21 cellular contexts compared by ENCODE assay signal in the genomic region with DNA sequence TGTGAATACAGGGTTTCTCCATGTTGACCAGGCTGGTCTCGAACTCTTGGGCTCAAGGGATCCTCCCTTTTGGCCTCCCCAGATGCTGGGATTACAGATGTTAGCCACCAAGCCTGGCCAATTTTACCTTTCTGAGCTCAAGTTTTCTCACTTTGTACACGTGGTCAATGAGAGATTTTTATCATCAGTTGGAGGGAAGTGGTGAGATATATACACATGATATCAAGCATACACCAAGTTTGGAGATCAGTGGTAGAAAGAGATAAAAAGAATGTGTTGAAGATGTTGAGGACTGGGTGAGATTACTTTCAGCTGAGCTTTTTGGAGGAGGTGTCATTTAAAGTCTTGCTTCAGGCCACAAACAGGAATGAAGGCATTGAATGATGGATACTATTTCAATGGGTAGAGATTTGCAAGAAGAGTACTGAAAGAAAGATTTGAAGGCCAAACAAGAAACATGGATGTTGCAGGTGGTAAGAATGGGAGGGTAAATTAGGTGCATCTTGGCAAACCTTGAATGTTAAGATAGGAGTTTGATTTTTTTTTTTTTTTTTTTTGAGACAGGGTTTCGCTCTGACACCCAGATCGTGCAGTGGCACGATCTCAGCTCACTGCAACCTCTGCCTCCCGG. TPM values are rescaled to one million over a fixed set of nuclear protein-coding genes. Genes with fewer than 3 reads are reported as not detected.
DNase-seq lines count a peak whose midpoint lies in the region; ATAC-seq and TF ChIP-seq lines count a peak whose summit lies in the region.
"Had no signal": no experiment of that assay in that cellular context is flagged by ENCODE, and none has a peak within 500 bp of the region (broad histone marks: within the 10 kb centered on the region; RNA-seq: fewer than 3 reads in every experiment).

No MANE protein-coding gene starts in this region.

- peaks cover 10 to 12% of the 10 kb centered on the region in 2 donors for H3K36me3 Mint-ChIP-seq in activated T-cell treated with anti-CD3 and anti-CD28 coated beads, Interleukin-2, amount 50 U/mL, for 72 hours (ENCODE audit: insufficient read depth in 2 of 2)
- H3K36me3 Mint-ChIP-seq in activated naive CD4-positive, alpha-beta T cell treated with anti-CD3 and anti-CD28 coated beads, Interleukin-2, amount 50 U/mL, for 72 hours: peaks cover 7 to 13% of the 10 kb centered on the region in 2 donors
- H3K36me3 Mint-ChIP-seq in neural crest cell (ENCODE audit: low read depth): no peaks in the 10 kb centered on the region
- H3K36me3 Mint-ChIP-seq: memory B cell had no signal

- peaks cover 2% of the 10 kb centered on the region in 2 donors for H3K9me3 Mint-ChIP-seq in activated T-cell treated with anti-CD3 and anti-CD28 coated beads, Interleukin-2, amount 50 U/mL, for 72 hours
- H3K9me3 Mint-ChIP-seq in activated naive CD4-positive, alpha-beta T cell treated with anti-CD3 and anti-CD28 coated beads, Interleukin-2, amount 50 U/mL, for 72 hours: peaks cover 3 to 4% of the 10 kb centered on the region in 2 donors
- no peaks in the 10 kb centered on the region for H3K9me3 Mint-ChIP-seq in neural crest cell
- H3K9me3 Mint-ChIP-seq: memory B cell had no signal

- H3K27me3 Mint-ChIP-seq in activated T-cell treated with anti-CD3 and anti-CD28 coated beads, Interleukin-2, amount 50 U/mL, for 72 hours (ENCODE audit: low read depth): no peaks in the 10 kb centered on the region
- no peaks in the 10 kb centered on the region for H3K27me3 Mint-ChIP-seq in neural crest cell (ENCODE audit: low read depth)
- H3K27me3 Mint-ChIP-seq: memory B cell had no signal

- CTCF ChIA-PET in RWPE1 (lab: Yijun Ruan, JAX): no interaction called here

- DNase-seq in activated T-cell treated with anti-CD3 and anti-CD28 coated beads, Interleukin-2, amount 50 U/mL, for 72 hours: peak in 1 of 2 donors; percentile 25
- no peak for DNase-seq in activated T-cell treated with anti-CD3 and anti-CD28 coated beads, Interleukin-2, amount 50 U/mL, for 1 hour
- DNase-seq in RWPE1 (ENCODE audit: low spot score) (no peak), neural crest cell (ENCODE audit: low read depth, low spot score) (no peak), NOMO-1 treated with dmso at 0.1 percent for 144 hours (lab: John Stamatoyannopoulos, UW; ENCODE audit: unreplicated experiment) (no peak)
- no peak for DNase-seq in activated naive CD4-positive, alpha-beta T cell treated with anti-CD3 and anti-CD28 coated beads, Interleukin-2, amount 50 U/mL, for 72 hours (ENCODE audit: low spot score in 2 of 2)
- DNase-seq in stimulated activated CD4-positive, alpha-beta T cell treated with anti-CD3 and anti-CD28 coated beads, Interleukin-4, amount 100 ng/mL, for 24 hours: no peak
- DNase-seq: activated CD4-positive, alpha-beta T cell treated with anti-CD3 and anti-CD28 coated beads, Interleukin-2, amount 50 U/mL, for 48 hours; activated effector memory CD4-positive, alpha-beta T cell treated with Interleukin-2 at 50 U/mL for 16 hours; DMS 273 treated with DMSO at 0.1 percent for 48 hours; effector CD4-positive, alpha-beta T cell; gastrocnemius medialis; NCI-H1436 treated with DMSO at 0.1 percent for 48 hours; NCI-H69 had no signal

- peak overlapping the region; percentile 49 to 64 for H3K4me3 Mint-ChIP-seq in activated T-cell treated with anti-CD3 and anti-CD28 coated beads, Interleukin-2, amount 50 U/mL, for 72 hours
- peak overlapping the region; percentile 25 for H3K4me3 Mint-ChIP-seq in neural crest cell
- H3K4me3 Mint-ChIP-seq: memory B cell had no signal

- H3K27ac ChIP-seq in RWPE1: peak overlapping the region; percentile 29; the same call in 1 of the 2 replicates
- H3K27ac ChIP-seq: ascending aorta, BLaER1, gastrocnemius medialis, parathyroid adenoma had no signal

- TF ChIP-seq CTCF in RWPE1 (conservative IDR thresholded peaks at IDR 0.05; ENCODE audit: low read depth) (no peak), neural crest cell (conservative IDR thresholded peaks at IDR 0.05) (no peak)

- peaks cover 47% of the 10 kb centered on the region for H3K4me1 Mint-ChIP-seq in activated T-cell treated with anti-CD3 and anti-CD28 coated beads, Interleukin-2, amount 50 U/mL, for 72 hours (ENCODE audit: low read depth)
- peaks cover 18% of the 10 kb centered on the region for H3K4me1 Mint-ChIP-seq in neural crest cell

- POLR2A ChIA-PET in RWPE1 (lab: Yijun Ruan, JAX; ENCODE audit: low non-redundant PET): interaction anchor here (0.6 to 0.7 kb wide), 2 partner anchors 126 to 298 kb away, joined by 3 to 4 read pairs; no protein-coding TSS in a partner anchor

- peak overlapping the region; percentile 53 for H3K27ac Mint-ChIP-seq in activated T-cell treated with anti-CD3 and anti-CD28 coated beads, Interleukin-2, amount 50 U/mL, for 72 hours
- H3K27ac Mint-ChIP-seq in activated naive CD4-positive, alpha-beta T cell treated with anti-CD3 and anti-CD28 coated beads, Interleukin-2, amount 50 U/mL, for 72 hours: peak overlapping the region; percentile 58 to 99
- no peak overlapping the region for H3K27ac Mint-ChIP-seq in neural crest cell (ENCODE audit: unreplicated experiment)
- H3K27ac Mint-ChIP-seq: memory B cell had no signal

- ATAC-seq in activated T-cell treated with anti-CD3 and anti-CD28 coated beads, Interleukin-2, amount 50 U/mL, for 72 hours (replicated peaks in 1 of 2): peak; percentile 31 to 37
- no peak for ATAC-seq in activated naive CD4-positive, alpha-beta T cell treated with anti-CD3 and anti-CD28 coated beads, Interleukin-2, amount 50 U/mL, for 72 hours
- ATAC-seq in GM21423 (IDR thresholded peaks at IDR 0.05; ENCODE audit: unreplicated experiment): no peak
- ATAC-seq: gastrocnemius medialis, Right ventricle myocardium inferior, sciatic nerve had no signal

RNA-seq across cellular contexts. Expression of a gene that starts 3.0 kb away (rescaled TPM):
- total RNA-seq in activated T-cell treated with anti-CD3 and anti-CD28 coated beads, Interleukin-2, amount 50 U/mL, for 72 hours: 100 to 1,000 TPM in 1 of 2 donors, 10 to 100 TPM in 1; 85.3 to 101 TPM
- total RNA-seq in activated naive CD4-positive, alpha-beta T cell treated with anti-CD3 and anti-CD28 coated beads, Interleukin-2, amount 50 U/mL, for 72 hours: 10 to 100 TPM; 16.7 to 38.7 TPM
- total RNA-seq in neural crest cell: 20.2 and 20.6 TPM in 2 replicates

RNA-seq across cellular contexts. Expression of a gene that starts 20.4 kb away (rescaled TPM):
- total RNA-seq in activated T-cell treated with anti-CD3 and anti-CD28 coated beads, Interleukin-2, amount 50 U/mL, for 72 hours: 100 to 1,000 TPM; 147 to 163 TPM
- 100 to 1,000 TPM; 125 to 195 TPM for total RNA-seq in activated naive CD4-positive, alpha-beta T cell treated with anti-CD3 and anti-CD28 coated beads, Interleukin-2, amount 50 U/mL, for 72 hours
- total RNA-seq in neural crest cell: 125 and 127 TPM in 2 replicates

RNA-seq across cellular contexts. Expression of a gene that starts 23.5 kb away (rescaled TPM):
- total RNA-seq in activated T-cell treated with anti-CD3 and anti-CD28 coated beads, Interleukin-2, amount 50 U/mL, for 72 hours: 10 to 100 TPM; 61.9 to 63.7 TPM
- 100 to 1,000 TPM in 1 of 2 donors, 10 to 100 TPM in 1; 95.4 to 103 TPM for total RNA-seq in activated naive CD4-positive, alpha-beta T cell treated with anti-CD3 and anti-CD28 coated beads, Interleukin-2, amount 50 U/mL, for 72 hours
- total RNA-seq in neural crest cell: 132 and 138 TPM in 2 replicates

Comparison
In these comparisons a context has a peak if more than half of its experiments do, and no peak if none do; other contexts are left out.
1. ATAC-seq: peak in activated T-cell treated with anti-CD3 and anti-CD28 coated beads, Interleukin-2, amount 50 U/mL, for 72 hours (2 of 2); none in activated naive CD4-positive, alpha-beta T cell treated with anti-CD3 and anti-CD28 coated beads, Interleukin-2, amount 50 U/mL, for 72 hours (0 of 2) and GM21423 (single experiment).